15 cellular contexts compared by ENCODE assay signal in the genomic region with DNA sequence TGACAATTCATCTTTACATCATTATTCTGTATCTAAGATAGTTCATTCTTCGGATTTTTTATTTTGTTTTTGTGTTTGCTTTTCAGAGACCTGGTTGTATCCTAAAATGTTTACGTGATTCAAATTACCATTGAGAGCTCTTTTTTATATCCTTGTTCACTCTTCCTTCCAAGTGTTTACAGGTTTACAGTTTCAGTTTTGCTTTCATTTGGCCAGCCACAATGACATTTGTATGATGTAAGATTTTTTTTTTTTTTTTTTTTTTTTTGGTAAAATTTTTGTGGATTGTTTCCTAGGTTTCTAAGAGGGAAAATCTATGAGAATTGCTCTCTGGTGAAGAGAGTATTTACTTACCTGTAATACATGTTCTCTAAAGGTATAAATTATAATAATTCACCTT. TPM values are rescaled to one million over a fixed set of nuclear protein-coding genes. Genes with fewer than 3 reads are reported as not detected.
DNase-seq lines count a peak whose midpoint lies in the region; ATAC-seq, FAIRE-seq and TF ChIP-seq lines count a peak whose summit lies in the region.
"Had no signal": no experiment of that assay in that cellular context is flagged by ENCODE, and none has a peak within 500 bp of the region (broad histone marks: within the 10 kb centered on the region; RNA-seq: fewer than 3 reads in every experiment).

No MANE protein-coding gene starts in this region.

- POLR2A ChIA-PET in GM12878 (lab: Charles Lee), result interaction anchor here (0.6 to 2.0 kb wide), 4 partner anchors 26 to 57 kb away, joined by 4 to 6 read pairs (median 4); no protein-coding TSS in a partner anchor

- ATAC-seq in DND-41 (ENCODE audit: insufficient read depth, low read depth) (peak; percentile 54), GM12878 (no peak), memory B cell (ENCODE audit: low read depth) (no peak), HG02852 (IDR thresholded peaks at IDR 0.05; ENCODE audit: unreplicated experiment) (no peak)
- ATAC-seq: heart right ventricle, lower lobe of right lung had no signal

- peaks cover 92% of the 10 kb centered on the region for H3K36me3 ChIP-seq in DND-41 (ENCODE audit: insufficient read depth, low read length)
- H3K36me3 ChIP-seq in GM12878 (ENCODE audit: control insufficient read depth in 2 of 2, insufficient read depth in 2 of 2, low read length in 1 of 2), result peaks cover 17 to 21% of the 10 kb centered on the region in 2 experiments

- no peak for FAIRE-seq in GM12878 (lab: Jason Lieb, UNC)
- FAIRE-seq: TTC549 had no signal

- in situ Hi-C loops in GM12878 (cut with MboI), result no loop called here

- H3K27ac Mint-ChIP-seq in memory B cell, result peak overlapping the region; percentile 35
- H3K27ac Mint-ChIP-seq: dendritic cell treated with granulocyte-macrophage colony-stimulating factor and Interleukin-4, amounts not matched to agents 40 ng/mL and 50 ng/mL, for 4 days had no signal

- H3K4me2 ChIP-seq in DND-41 (ENCODE audit: insufficient read depth, low read length) (no peak overlapping the region), GM12878 (ENCODE audit: control insufficient read depth, insufficient read depth) (no peak overlapping the region)

- H3K4me1 ChIP-seq in DND-41 (ENCODE audit: insufficient read depth, low read length), result no peaks in the 10 kb centered on the region
- H3K4me1 ChIP-seq in GM12878 (ENCODE audit: control insufficient read depth, insufficient read depth, low read length), result no peaks in the 10 kb centered on the region
- H3K4me1 ChIP-seq: lower lobe of right lung, prostate gland had no signal

- SMC1A ChIA-PET in GM12878 (lab: Charles Lee; ENCODE audit: uncharacterized antibody, unreplicated experiment), result interaction anchor here (0.6 to 1.4 kb wide), 7 partner anchors 10 to 57 kb away, joined by 3 to 5 read pairs (median 3); no protein-coding TSS in a partner anchor

- H3K36me3 Mint-ChIP-seq in memory B cell, result peaks cover 24% of the 10 kb centered on the region

- H3K4me3 Mint-ChIP-seq in memory B cell, result no peak overlapping the region
- H3K4me3 Mint-ChIP-seq: dendritic cell treated with granulocyte-macrophage colony-stimulating factor and Interleukin-4, amounts not matched to agents 40 ng/mL and 50 ng/mL, for 4 days had no signal

- TF ChIP-seq EP300 in GM12878 (IDR thresholded peaks at IDR 0.05; ENCODE audit: borderline replicate concordance in 1 of 2, control insufficient read depth in 1 of 2, low read depth in 2 of 2, low read length in 2 of 2), result no peak

- intact Hi-C loops in GM12878 (cut with micrococcal nuclease; ENCODE audit: unreplicated experiment), result no loop called here

- peaks cover 2% of the 10 kb centered on the region for H3K4me1 Mint-ChIP-seq in memory B cell

- no peaks in the 10 kb centered on the region for H3K27me3 Mint-ChIP-seq in memory B cell
- H3K27me3 Mint-ChIP-seq: dendritic cell treated with granulocyte-macrophage colony-stimulating factor and Interleukin-4, amounts not matched to agents 40 ng/mL and 50 ng/mL, for 4 days had no signal

- H2AFZ ChIP-seq in DND-41 (ENCODE audit: low read depth, low read length), result no peak overlapping the region
- H2AFZ ChIP-seq in GM12878 (ENCODE audit: control insufficient read depth, low read depth, low read length), result no peak overlapping the region

- WGBS in GM12878 (ENCODE audit: insufficient coverage, insufficient replicate concordance, low lambda C conversion rate, missing lambda C conversion rate), result 100% methylated on average over 2 of the region's 2 CpGs

- H3K9ac ChIP-seq in DND-41 (ENCODE audit: low read depth, low read length) (no peak overlapping the region), GM12878 (ENCODE audit: control insufficient read depth, insufficient read depth, low read length) (no peak overlapping the region)

- no peaks in the 10 kb centered on the region for H3K9me3 Mint-ChIP-seq in memory B cell
- H3K9me3 Mint-ChIP-seq: dendritic cell treated with granulocyte-macrophage colony-stimulating factor and Interleukin-4, amounts not matched to agents 40 ng/mL and 50 ng/mL, for 4 days had no signal

- CTCF ChIA-PET in GM12878 (lab: Yijun Ruan, JAX), result interaction anchor here (0.6 to 1.6 kb wide), 3 partner anchors 20 to 54 kb away, joined by 3 to 4 read pairs (median 3); no protein-coding TSS in a partner anchor

- H3K27ac ChIP-seq in DND-41 (ENCODE audit: low read length) (no peak overlapping the region), GM12878 (ENCODE audit: control insufficient read depth, insufficient read depth) (no peak overlapping the region)
- H3K27ac ChIP-seq: lower lobe of right lung, prostate gland had no signal

- H3K9me3 ChIP-seq in DND-41 (ENCODE audit: insufficient read depth, low read length, severe bottlenecking) (no peaks in the 10 kb centered on the region), GM12878 (replicated peaks; ENCODE audit: control insufficient read depth, insufficient read depth, low read length) (no peaks in the 10 kb centered on the region)
- H3K9me3 ChIP-seq: heart right ventricle, lower lobe of right lung, prostate gland had no signal

- no TSS peak for BruUV-seq in GM12878 (replicated peaks; lab: Mats Ljungman, UMichigan)

- H3K79me2 ChIP-seq in DND-41 (ENCODE audit: insufficient read depth, low read length), result 0 out of 2 replicates have a peak, but pooled peaks cover 11% of the 10 kb centered on the region
- H3K79me2 ChIP-seq in GM12878 (ENCODE audit: control insufficient read depth, insufficient read depth, low read length), result no peaks in the 10 kb centered on the region

- H3K27me3 ChIP-seq in DND-41 (ENCODE audit: insufficient read depth, low read length, poor library complexity) (no peaks in the 10 kb centered on the region), GM12878 (replicated peaks in 1 of 2; ENCODE audit: control insufficient read depth in 2 of 2, insufficient read depth in 2 of 2, low read length in 1 of 2) (no peaks in the 10 kb centered on the region)
- H3K27me3 ChIP-seq: heart right ventricle had no signal

- peaks cover 7% of the 10 kb centered on the region; the same call in 1 of the 2 replicates for H4K20me1 ChIP-seq in DND-41 (ENCODE audit: insufficient read depth, low read length)
- H4K20me1 ChIP-seq in GM12878 (ENCODE audit: control insufficient read depth, insufficient read depth), result no peaks in the 10 kb centered on the region

- no peak for DNase-seq in DND-41
- peak; percentile 17 for DNase-seq in MV-4-11 (lab: John Stamatoyannopoulos, UW)
- DNase-seq in GM12878 (ENCODE audit: low read depth, low spot score), result no peak
- no peak for DNase-seq in memory B cell (ENCODE audit: low spot score in 2 of 2)
- DNase-seq in GM19240 (ENCODE audit: insufficient read length, low spot score), result no peak
- DNase-seq in activated effector memory CD4-positive, alpha-beta T cell treated with Interleukin-2 at 50 U/mL for 16 hours, result no peak
- DNase-seq in GM20000 (ENCODE audit: low spot score), result no peak
- DNase-seq: heart right ventricle; lower lobe of right lung; NCI-H446; stimulated activated CD4-positive, alpha-beta T cell treated with anti-CD3 and anti-CD28 coated beads, Interleukin-4, amount 100 ng/mL, for 4 hours had no signal

- H3K4me3 ChIP-seq in DND-41 (ENCODE audit: low read depth in 1 of 2, low read length in 2 of 2) (no peak overlapping the region), GM12878 (no peak overlapping the region)
- H3K4me3 ChIP-seq: heart right ventricle, lower lobe of right lung, prostate gland had no signal

- RAD21 ChIA-PET in GM12878 (lab: Charles Lee; ENCODE audit: unreplicated experiment), result interaction anchor here (0.7 kb wide), 1 partner anchor 89 kb away, joined by 3 read pairs; no protein-coding TSS in a partner anchor

- TF ChIP-seq CTCF in DND-41 (IDR thresholded peaks at IDR 0.05; ENCODE audit: borderline replicate concordance, extremely low read depth, low read length, poor library complexity, severe bottlenecking), result no peak
- TF ChIP-seq CTCF in GM12878 (IDR thresholded peaks at IDR 0.05 in 2 of 3, conservative IDR thresholded peaks at IDR 0.05 in 1 of 3; ENCODE audit: control insufficient read depth in 2 of 3, extremely low read depth in 1 of 3, insufficient read depth in 1 of 3, low read depth in 3 of 3, low read length in 3 of 3), result no peak
- TF ChIP-seq CTCF in GM20000 (IDR thresholded peaks at IDR 0.05; ENCODE audit: extremely low read depth, missing control alignments), result no peak

- TF ChIP-seq RAD21 in GM12878 (IDR thresholded peaks at IDR 0.05; ENCODE audit: insufficient read depth, low read depth, low read length), result no peak

- TF ChIP-seq POLR2A in GM12878 (IDR thresholded peaks at IDR 0.05; ENCODE audit: low read depth, low read length), result no peak

TF ChIP-seq in GM12878, 131 proteins besides CTCF, POLR2A, EP300 and RAD21:
- TF ChIP-seq, protein P1, sequence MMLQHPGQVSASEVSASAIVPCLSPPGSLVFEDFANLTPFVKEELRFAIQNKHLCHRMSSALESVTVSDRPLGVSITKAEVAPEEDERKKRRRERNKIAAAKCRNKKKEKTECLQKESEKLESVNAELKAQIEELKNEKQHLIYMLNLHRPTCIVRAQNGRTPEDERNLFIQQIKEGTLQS (IDR thresholded peaks at IDR 0.05; ENCODE audit: borderline replicate concordance, extremely low read depth, low read depth, low read length), result no peak
- TF ChIP-seq CREM (IDR thresholded peaks at IDR 0.05; ENCODE audit: low read depth), result no peak
- peak; percentile 67; the same call in 1 of the 2 replicates for TF ChIP-seq ZNF384 (IDR thresholded peaks at IDR 0.05; ENCODE audit: borderline replicate concordance, low read depth, low read length)
- peak; percentile 57; the same call in 1 of the 2 replicates for TF ChIP-seq ATF7 (IDR thresholded peaks at IDR 0.05; ENCODE audit: low read depth)
- no peak for TF ChIP-seq BCL11A (IDR thresholded peaks at IDR 0.05; ENCODE audit: low read depth, low read length)

RNA-seq across cellular contexts. Expression of a gene that starts 55.0 kb away (rescaled TPM):
- total RNA-seq in GM12878 (2013; cell fraction: nucleolus; rRNA removed), result 719 and 759 TPM in 2 replicates
- 44.7 and 53.3 TPM in 2 replicates for total RNA-seq in GM12878 (2014; rRNA removed)
- total RNA-seq in GM12878 (2014; rRNA removed; fragmentation: Illumina TruSeq; extraction: Trizol), result 60.8 and 61.2 TPM in 2 replicates
- total RNA-seq in GM12878 (2021), result 90.1 and 93.5 TPM in 2 replicates
- polyA plus RNA-seq in GM12878 (2011; ENCODE audit: low read depth), result 104 TPM
- 73.3 and 94.0 TPM in 2 replicates for polyA plus RNA-seq in GM12878 (2011; rRNA removed)
- 60.0 and 80.8 TPM in 2 replicates for polyA plus RNA-seq in GM12878 (2011; cell fraction: cytosol; rRNA removed)
- 252 and 350 TPM in 2 replicates for polyA plus RNA-seq in GM12878 (2011; cell fraction: nucleus; rRNA removed)
- polyA plus RNA-seq in GM12878 (2012), result 66.6 and 69.7 TPM in 2 replicates
- polyA plus RNA-seq in GM12878 (2014; fragmentation: Illumina TruSeq; extraction: Trizol), result 87.6 and 94.3 TPM in 2 replicates
- polyA plus RNA-seq in GM12878 (2014; fragmentation: Nextera tagmentation; extraction: Ambion mirVana), result 10 to 100 TPM in 1 of 2 experiments, 1 to 10 TPM in 1; 8.2 to 23.0 TPM
- polyA plus RNA-seq in GM12878 (2014; rRNA removed), result 55.5 and 57.5 TPM in 2 replicates
- 10 to 100 TPM; 46.9 to 50.7 TPM for polyA plus RNA-seq in GM12878 (2016; fragmentation: Nextera tagmentation; extraction: Ambion mirVana)
- 134 and 215 TPM in 2 replicates for polyA minus RNA-seq in GM12878 (2011; rRNA and poly(A)+ RNA removed)
- 55.5 and 67.3 TPM in 2 replicates for polyA minus RNA-seq in GM12878 (2011; cell fraction: cytosol; rRNA and poly(A)+ RNA removed)
- 205 and 262 TPM in 2 replicates for polyA minus RNA-seq in GM12878 (2011; cell fraction: nucleus; rRNA and poly(A)+ RNA removed)
